ENCODE assay signal across 16 cellular contexts in genomic region chr9:132144708-132145365, GRCh38. TPM values are rescaled to one million over a fixed set of nuclear protein-coding genes. Genes with fewer than 3 reads are reported as not detected.
DNase-seq lines count a peak whose midpoint lies in the region; ATAC-seq, FAIRE-seq and TF ChIP-seq lines count a peak whose summit lies in the region.
"Had no signal": no experiment of that assay in that cellular context is flagged by ENCODE, and none has a peak within 500 bp of the region (broad histone marks: within the 10 kb centered on the region; RNA-seq: fewer than 3 reads in every experiment).

No MANE protein-coding gene starts in this region.

- BruUV-seq in MCF 10A (replicated peaks; lab: Mats Ljungman, UMichigan) (no TSS peak), Calu3 (replicated peaks; lab: Mats Ljungman, UMichigan) (no TSS peak)

- no peak for TF ChIP-seq CTCF in MCF 10A (IDR thresholded peaks at IDR 0.05; ENCODE audit: unreplicated experiment)
- no peak for TF ChIP-seq CTCF in breast epithelium (IDR thresholded peaks at IDR 0.05)
- TF ChIP-seq CTCF in astrocyte (IDR thresholded peaks at IDR 0.05; ENCODE audit: insufficient read depth, low read depth, low read length), result no peak
- no peak for TF ChIP-seq CTCF in psoas muscle (IDR thresholded peaks at IDR 0.05)
- TF ChIP-seq CTCF in Calu3 (IDR thresholded peaks at IDR 0.05; ENCODE audit: unreplicated experiment), result no peak

- H3K27ac ChIP-seq in breast epithelium, result no peak overlapping the region
- H3K27ac ChIP-seq in astrocyte (ENCODE audit: low read depth, low read length), result no peak overlapping the region
- no peak overlapping the region for H3K27ac ChIP-seq in psoas muscle

- H3K79me2 ChIP-seq in astrocyte (ENCODE audit: insufficient read depth, low read length), result no peaks in the 10 kb centered on the region

- peak; percentile 90 for ATAC-seq in stimulated activated naive CD8-positive, alpha-beta T cell treated with anti-CD3 and anti-CD28 coated beads, Interleukin-15, Interleukin-2, amounts not matched to agents 100 U/mL and 50 U/mL, for 24 hours
- ATAC-seq in HG03135 (IDR thresholded peaks at IDR 0.05; ENCODE audit: unreplicated experiment) (no peak), psoas muscle (no peak)
- ATAC-seq: stimulated activated naive B cell treated with anti-CD40 and anti-IgM and Interleukin-4, amounts not matched to agents 10 μg/mL and 1 μg/mL and 100 μg/mL, for 72 hours had no signal

- no peak for TF ChIP-seq POLR2A in breast epithelium (IDR thresholded peaks at IDR 0.05)

- H3K27ac Mint-ChIP-seq in MCF 10A (ENCODE audit: low read depth, unreplicated experiment) (no peak overlapping the region), astrocyte (ENCODE audit: unreplicated experiment) (no peak overlapping the region), Calu3 (ENCODE audit: unreplicated experiment) (no peak overlapping the region)
- H3K27ac Mint-ChIP-seq: activated naive CD8-positive, alpha-beta T cell treated with anti-CD3 and anti-CD28 coated beads, Interleukin-2, amount 10 ng/mL, durations not matched to agents 7 days and 5 days; IgD-negative memory B cell; stimulated activated naive B cell treated with anti-CD40 and anti-IgM and Interleukin-4, amounts not matched to agents 10 μg/mL and 1 μg/mL and 100 μg/mL, for 72 hours had no signal

- H3K36me3 Mint-ChIP-seq in MCF 10A (ENCODE audit: insufficient read depth, unreplicated experiment), result peaks cover 8% of the 10 kb centered on the region
- no peaks in the 10 kb centered on the region for H3K36me3 Mint-ChIP-seq in astrocyte (ENCODE audit: low read depth, unreplicated experiment)
- peaks cover 5% of the 10 kb centered on the region for H3K36me3 Mint-ChIP-seq in Calu3 (ENCODE audit: insufficient read depth, unreplicated experiment)
- H3K36me3 Mint-ChIP-seq: activated naive CD8-positive, alpha-beta T cell treated with anti-CD3 and anti-CD28 coated beads, Interleukin-2, amount 10 ng/mL, durations not matched to agents 7 days and 5 days; IgD-negative memory B cell; stimulated activated naive B cell treated with anti-CD40 and anti-IgM and Interleukin-4, amounts not matched to agents 10 μg/mL and 1 μg/mL and 100 μg/mL, for 72 hours had no signal

- H3K4me1 Mint-ChIP-seq in MCF 10A (ENCODE audit: insufficient read depth, unreplicated experiment), result peaks cover 13% of the 10 kb centered on the region
- H3K4me1 Mint-ChIP-seq in astrocyte (ENCODE audit: low read depth, unreplicated experiment), result peaks cover 4% of the 10 kb centered on the region
- H3K4me1 Mint-ChIP-seq in Calu3 (ENCODE audit: low read depth, unreplicated experiment), result no peaks in the 10 kb centered on the region

- no peaks in the 10 kb centered on the region for H4K20me1 ChIP-seq in astrocyte (ENCODE audit: insufficient read depth, low read length)

- H3K4me3 ChIP-seq in breast epithelium, result no peak overlapping the region
- H3K4me3 ChIP-seq in MG63, result no peak overlapping the region
- H3K4me3 ChIP-seq in astrocyte (ENCODE audit: insufficient read depth, low read depth, low read length), result no peak overlapping the region
- H3K4me3 ChIP-seq in psoas muscle, result no peak overlapping the region

- POLR2A ChIA-PET in MCF 10A (lab: Yijun Ruan, JAX), result no interaction called here

- peak; percentile 56 for FAIRE-seq in astrocyte (lab: Jason Lieb, UNC)

- H3K36me3 ChIP-seq in breast epithelium, result no peaks in the 10 kb centered on the region
- no peaks in the 10 kb centered on the region for H3K36me3 ChIP-seq in MG63
- no peaks in the 10 kb centered on the region for H3K36me3 ChIP-seq in astrocyte (ENCODE audit: insufficient read depth, low read length)
- H3K36me3 ChIP-seq in psoas muscle (ENCODE audit: insufficient read depth in 1 of 2, low read depth in 1 of 2), result no peaks in the 10 kb centered on the region

- WGBS in psoas muscle, 3 donors, result 71 to 76% (median 73%) methylated on average over 10 of the region's 10 CpGs

- no peak overlapping the region for H3K4me3 Mint-ChIP-seq in MCF 10A (ENCODE audit: unreplicated experiment)
- H3K4me3 Mint-ChIP-seq in astrocyte (ENCODE audit: unreplicated experiment), result no peak overlapping the region
- H3K4me3 Mint-ChIP-seq in Calu3 (ENCODE audit: low read depth, unreplicated experiment), result no peak overlapping the region
- H3K4me3 Mint-ChIP-seq: activated naive CD8-positive, alpha-beta T cell treated with anti-CD3 and anti-CD28 coated beads, Interleukin-2, amount 10 ng/mL, durations not matched to agents 7 days and 5 days; IgD-negative memory B cell; stimulated activated naive B cell treated with anti-CD40 and anti-IgM and Interleukin-4, amounts not matched to agents 10 μg/mL and 1 μg/mL and 100 μg/mL, for 72 hours had no signal

- no peak overlapping the region for H3K9ac ChIP-seq in astrocyte (ENCODE audit: low read length)

- H3K27me3 ChIP-seq in breast epithelium (peaks cover 0 to 53% of the 10 kb centered on the region in 2 donors), MG63 (peaks cover 44% of the 10 kb centered on the region), astrocyte (ENCODE audit: insufficient read depth, low read length) (peaks cover 62% of the 10 kb centered on the region), psoas muscle (ENCODE audit: insufficient read depth in 3 of 3, low read length in 2 of 3) (peaks cover 0 to 38% (median 0%) of the 10 kb centered on the region in 3 donors)

- H3K4me2 ChIP-seq in astrocyte (ENCODE audit: low read length), result no peak overlapping the region

- peak; percentile 47 for DNase-seq in MCF 10A (ENCODE audit: unreplicated experiment)
- DNase-seq in breast epithelium (ENCODE audit: low spot score in 2 of 2), result no peak
- DNase-seq in MG63, result peak; percentile 28
- peak; percentile 42 for DNase-seq in astrocyte (ENCODE audit: low read depth)
- no peak for DNase-seq in stimulated activated naive CD8-positive, alpha-beta T cell treated with anti-CD3 and anti-CD28 coated beads, Interleukin-15, Interleukin-2, amounts not matched to agents 100 U/mL and 50 U/mL, for 24 hours
- DNase-seq in psoas muscle, result no peak
- no peak for DNase-seq in Calu3
- DNase-seq: activated naive CD8-positive, alpha-beta T cell treated with anti-CD3 and anti-CD28 coated beads, Interleukin-2, amount 10 ng/mL, durations not matched to agents 7 days and 5 days; C1 segment of cervical spinal cord; cortex of kidney; foreskin fibroblast; GDM1; NCI-H1694 treated with DMSO at 0.1 percent for 48 hours; stimulated activated naive B cell treated with anti-CD40 and anti-IgM and Interleukin-4, amounts not matched to agents 10 μg/mL and 1 μg/mL and 100 μg/mL, for 72 hours had no signal

- intact Hi-C loops in MCF 10A (cut with micrococcal nuclease) (no loop called here), breast epithelium (cut with DNase I; ENCODE audit: low total_unique reads) (no loop called here), psoas muscle (cut with DNase I) (no loop called here), Calu3 (cut with micrococcal nuclease; ENCODE audit: unreplicated experiment) (no loop called here)

- H3K27me3 Mint-ChIP-seq in MCF 10A (ENCODE audit: insufficient read depth, unreplicated experiment) (peaks cover 77% of the 10 kb centered on the region), astrocyte (ENCODE audit: low read depth, unreplicated experiment) (peaks cover 54% of the 10 kb centered on the region), Calu3 (ENCODE audit: unreplicated experiment) (peaks cover 89% of the 10 kb centered on the region)

- H3K4me1 ChIP-seq in breast epithelium (no peaks in the 10 kb centered on the region), astrocyte (ENCODE audit: insufficient read depth, low read length) (peaks cover 9% of the 10 kb centered on the region), psoas muscle (peaks cover 6% of the 10 kb centered on the region)

- no peak overlapping the region for H2AFZ ChIP-seq in astrocyte (ENCODE audit: low read depth, low read length)

- CTCF ChIA-PET in MCF 10A (lab: Yijun Ruan, JAX), result interaction anchor here (0.7 kb wide), 1 partner anchor 310 kb away, joined by 3 read pairs; no protein-coding TSS in a partner anchor
- CTCF ChIA-PET in Calu3 (lab: Charles Lee), result no interaction called here

- H3K9me3 Mint-ChIP-seq in MCF 10A (ENCODE audit: unreplicated experiment) (no peaks in the 10 kb centered on the region), astrocyte (ENCODE audit: unreplicated experiment) (no peaks in the 10 kb centered on the region), Calu3 (ENCODE audit: low read depth, unreplicated experiment) (no peaks in the 10 kb centered on the region)
- H3K9me3 Mint-ChIP-seq: activated naive CD8-positive, alpha-beta T cell treated with anti-CD3 and anti-CD28 coated beads, Interleukin-2, amount 10 ng/mL, durations not matched to agents 7 days and 5 days; stimulated activated naive B cell treated with anti-CD40 and anti-IgM and Interleukin-4, amounts not matched to agents 10 μg/mL and 1 μg/mL and 100 μg/mL, for 72 hours had no signal

- no peaks in the 10 kb centered on the region for H3K9me3 ChIP-seq in breast epithelium
- H3K9me3 ChIP-seq in MG63, result no peaks in the 10 kb centered on the region
- no peaks in the 10 kb centered on the region for H3K9me3 ChIP-seq in astrocyte (ENCODE audit: insufficient read depth, low read depth, low read length)
- H3K9me3 ChIP-seq in psoas muscle, result no peaks in the 10 kb centered on the region

RNA-seq across cellular contexts. Expression of gene NTNG2, which starts 17.0 kb away (rescaled TPM):
- total RNA-seq in MCF 10A (2022) (0.44 TPM in 1 of 2 replicates, not detected in the other), breast epithelium (1 to 10 TPM in 1 of 3 donors, under 1 TPM in 2; under 0.01 to 1.9 (median 0.29) TPM), astrocyte (2.4 and 2.5 TPM in 2 replicates), psoas muscle (1 to 10 TPM in 1 of 4 donors, under 1 TPM in 3; 0.20 to 1.3 (median 0.44) TPM), Calu3 (2022) (not detected in 2 replicates)
- 0.10 and 0.27 TPM in 2 replicates for total RNA-seq in MG63 (2014; rRNA removed; shearing (Covaris generic); ENCODE audit: low replicate concordance)
- under 1 TPM; 0.01 to 0.04 (median 0.03) TPM for polyA plus RNA-seq in psoas muscle

Comparison
In these comparisons a context has a peak if more than half of its experiments do, and no peak if none do; other contexts are left out.
1. DNase-seq: peak in MCF 10A (single experiment), MG63 (single experiment) and astrocyte (single experiment); none in breast epithelium (0 of 2), stimulated activated naive CD8-positive, alpha-beta T cell treated with anti-CD3 and anti-CD28 coated beads, Interleukin-15, Interleukin-2, amounts not matched to agents 100 U/mL and 50 U/mL, for 24 hours (single experiment), psoas muscle (0 of 2) and Calu3 (single experiment).